In genomic region chr10:119541046-119541445, GRCh38 we compare ENCODE assay signal across 9 cellular contexts. TPM values are rescaled to one million over a fixed set of nuclear protein-coding genes. Genes with fewer than 3 reads are reported as not detected.
A peak's percentile ranks its signal among the peaks of the same experiment; 100 is the strongest.
DNase-seq lines count a peak whose midpoint lies in the region; ATAC-seq and TF ChIP-seq lines count a peak whose summit lies in the region.
"Had no signal": no experiment of that assay in that cellular context is flagged by ENCODE, and none has a peak within 500 bp of the region (broad histone marks: within the 10 kb centered on the region; RNA-seq: fewer than 3 reads in every experiment).

No MANE protein-coding gene starts in this region.

- H3K4me1 Mint-ChIP-seq in activated T-cell treated with anti-CD3 and anti-CD28 coated beads, Interleukin-2, amount 50 U/mL, for 4 hours (ENCODE audit: low read depth): peaks cover 56% of the 10 kb centered on the region

- H3K27ac ChIP-seq in heart left ventricle (peak overlapping the region in 2 of 12 donors; percentile 92), hepatocyte (no peak overlapping the region), transverse colon (peak overlapping the region; percentile 86 to 95 (median 91))
- H3K27ac ChIP-seq: SJSA1 had no signal

- TF ChIP-seq EP300 in transverse colon (IDR thresholded peaks at IDR 0.05; ENCODE audit: low read depth): no peak

- no peaks in the 10 kb centered on the region for H3K9me3 Mint-ChIP-seq in activated T-cell treated with anti-CD3 and anti-CD28 coated beads, Interleukin-2, amount 50 U/mL, for 4 hours

- H3K4me3 ChIP-seq in heart left ventricle (peak overlapping the region in 8 of 12 donors; percentile 60 to 91 (median 74)), hepatocyte (no peak overlapping the region), transverse colon (peak overlapping the region; percentile 57 to 84 (median 65))

- no peak for TF ChIP-seq CTCF in heart left ventricle (IDR thresholded peaks at IDR 0.05)
- TF ChIP-seq CTCF in hepatocyte (IDR thresholded peaks at IDR 0.05; ENCODE audit: poor library complexity): no peak
- no peak for TF ChIP-seq CTCF in transverse colon (IDR thresholded peaks at IDR 0.05)

- peak overlapping the region; percentile 100 for H3K4me2 ChIP-seq in hepatocyte

- no peak overlapping the region for H2AFZ ChIP-seq in hepatocyte

- DNase-seq in heart left ventricle: no peak
- DNase-seq in left cardiac atrium: no peak
- no peak for DNase-seq in activated T-cell treated with anti-CD3 and anti-CD28 coated beads, Interleukin-2, amount 50 U/mL, for 4 hours
- DNase-seq in hepatocyte (ENCODE audit: low spot score): no peak
- DNase-seq in transverse colon: no peak
- DNase-seq in ureter (ENCODE audit: low spot score): no peak

- no peaks in the 10 kb centered on the region for H4K20me1 ChIP-seq in hepatocyte (ENCODE audit: insufficient read depth, poor library complexity, severe bottlenecking)

- H3K4me1 ChIP-seq in heart left ventricle (peaks cover 0 to 64% (median 11%) of the 10 kb centered on the region in 12 donors), hepatocyte (ENCODE audit: insufficient read depth) (peaks cover 18% of the 10 kb centered on the region), transverse colon (peaks cover 22 to 66% (median 44%) of the 10 kb centered on the region in 4 donors)

- no peak for TF ChIP-seq POLR2A in heart left ventricle (IDR thresholded peaks at IDR 0.05)
- TF ChIP-seq POLR2A in transverse colon (IDR thresholded peaks at IDR 0.05): no peak

- H3K36me3 Mint-ChIP-seq in activated T-cell treated with anti-CD3 and anti-CD28 coated beads, Interleukin-2, amount 50 U/mL, for 4 hours (ENCODE audit: insufficient read depth): peaks cover 4% of the 10 kb centered on the region

- intact Hi-C loops in heart left ventricle (cut with DNase I) (loop anchor here in 4 of 10 donors (5.0 to 10.0 kb wide), 3 partner anchors 339 to 346 kb away; no protein-coding TSS in a partner anchor), left cardiac atrium (cut with DNase I) (no loop called here), transverse colon (cut with DNase I; ENCODE audit: low total_unique reads) (loop anchor here (10.0 kb wide), 1 partner anchor 54 kb away; the partner anchor contains the start of gene TIAL1)

- peak overlapping the region; percentile 81 for H3K4me3 Mint-ChIP-seq in activated T-cell treated with anti-CD3 and anti-CD28 coated beads, Interleukin-2, amount 50 U/mL, for 4 hours

- no peaks in the 10 kb centered on the region for H3K9me2 ChIP-seq in hepatocyte (replicated peaks; ENCODE audit: insufficient read depth)

- WGBS in heart left ventricle, 4 donors: 64 to 76% (median 71%) methylated on average over 6 of the region's 6 CpGs
- WGBS in hepatocyte (ENCODE audit: low lambda C conversion rate, missing lambda C conversion rate): 76% methylated on average over 6 of the region's 6 CpGs
- 42 to 43% methylated on average over 5 to 6 of the region's 6 CpGs for WGBS in transverse colon (ENCODE audit: low coverage in 1 of 2), 2 donors

- in situ Hi-C loops in transverse colon (cut with MboI; ENCODE audit: low pct_ligation_motif_present in 1 of 4, low pct_unique_long_range_greater_than_20kb in 1 of 4, low sequenced_read_pairs in 3 of 4): no loop called here

- ATAC-seq in heart left ventricle: no peak
- ATAC-seq in left cardiac atrium: no peak
- peak; percentile 3 to 8 for ATAC-seq in activated T-cell treated with anti-CD3 and anti-CD28 coated beads, Interleukin-2, amount 50 U/mL, for 4 hours
- ATAC-seq in GM18858 (IDR thresholded peaks at IDR 0.05; ENCODE audit: unreplicated experiment): no peak
- no peak for ATAC-seq in GM21360 (IDR thresholded peaks at IDR 0.05; ENCODE audit: unreplicated experiment)

- no peaks in the 10 kb centered on the region for H3K79me2 ChIP-seq in hepatocyte

- no peaks in the 10 kb centered on the region for H3K27me3 Mint-ChIP-seq in activated T-cell treated with anti-CD3 and anti-CD28 coated beads, Interleukin-2, amount 50 U/mL, for 4 hours (ENCODE audit: low read depth)

- H3K27me3 ChIP-seq in heart left ventricle (peaks cover 0 to 19% (median 4%) of the 10 kb centered on the region in 9 donors), hepatocyte (peaks cover 46% of the 10 kb centered on the region), transverse colon (no peaks in the 10 kb centered on the region)
- H3K27me3 ChIP-seq: SJSA1 had no signal

- H3K9me3 ChIP-seq in heart left ventricle (no peaks in the 10 kb centered on the region), hepatocyte (ENCODE audit: low read depth) (no peaks in the 10 kb centered on the region), transverse colon (no peaks in the 10 kb centered on the region)

- H3K36me3 ChIP-seq in heart left ventricle (no peaks in the 10 kb centered on the region), hepatocyte (replicated peaks; ENCODE audit: insufficient read depth, low read depth) (no peaks in the 10 kb centered on the region), transverse colon (no peaks in the 10 kb centered on the region)

RNA-seq across cellular contexts. Expression of gene RGS10, which starts 1.5 kb away (rescaled TPM):
- total RNA-seq in heart left ventricle (10 to 100 TPM in 2 of 9 donors, 1 to 10 TPM in 7; 1.6 to 25.2 (median 4.7) TPM), left cardiac atrium (10 to 100 TPM in 1 of 2 donors, 1 to 10 TPM in 1; 7.0 to 12.5 TPM), hepatocyte (2.2 and 5.4 TPM in 2 replicates), transverse colon (10 to 100 TPM; 26.3 to 47.1 (median 38.8) TPM), ureter (24.1 TPM)
- polyA plus RNA-seq in heart left ventricle (1 to 10 TPM; 4.7 to 6.3 TPM), hepatocyte (8.4 and 14.4 TPM in 2 replicates)
- total RNA-seq in activated T-cell treated with anti-CD3 and anti-CD28 coated beads, Interleukin-2, amount 50 U/mL, for 4 hours: 100 to 1,000 TPM; 116 to 163 (median 137) TPM

RNA-seq across cellular contexts. Expression of gene TIAL1, which starts 55.7 kb away (rescaled TPM):
- total RNA-seq in heart left ventricle (10 to 100 TPM; 36.9 to 86.3 (median 67.3) TPM), left cardiac atrium (10 to 100 TPM; 69.6 to 70.2 TPM), hepatocyte (74.4 and 81.3 TPM in 2 replicates), transverse colon (100 to 1,000 TPM in 1 of 4 donors, 10 to 100 TPM in 3; 35.2 to 117 (median 66.7) TPM), ureter (116 TPM)
- polyA plus RNA-seq in heart left ventricle (10 to 100 TPM; 24.8 to 47.6 TPM), hepatocyte (36.4 and 42.2 TPM in 2 replicates)
- total RNA-seq in activated T-cell treated with anti-CD3 and anti-CD28 coated beads, Interleukin-2, amount 50 U/mL, for 4 hours: 100 to 1,000 TPM; 177 TPM

Comparison
In these comparisons a context has a peak if more than half of its experiments do, and no peak if none do; other contexts are left out.
1. ATAC-seq: peak in activated T-cell treated with anti-CD3 and anti-CD28 coated beads, Interleukin-2, amount 50 U/mL, for 4 hours (2 of 2); none in heart left ventricle (0 of 4), left cardiac atrium (0 of 2), GM18858 (single experiment) and GM21360 (single experiment).